ENCODE assay signal across 27 cellular contexts in genomic region chr3:123372789-123373534, GRCh38.
DNase-seq lines count a peak whose midpoint lies in the region; ATAC-seq and TF ChIP-seq lines count a peak whose summit lies in the region.
"Had no signal": no experiment of that assay in that cellular context is flagged by ENCODE, and none has a peak within 500 bp of the region (broad histone marks: within the 10 kb centered on the region; RNA-seq: fewer than 3 reads in every experiment).

No MANE protein-coding gene starts in this region.

- no peaks in the 10 kb centered on the region for H3K4me1 Mint-ChIP-seq in activated CD4-positive, alpha-beta T cell treated with anti-CD3 and anti-CD28 coated beads, Interleukin-2, amount 10 ng/mL, durations not matched to agents 24 days and 14 days
- H3K4me1 Mint-ChIP-seq: activated CD4-positive, alpha-beta T cell treated with anti-CD3 and anti-CD28 coated beads for 36 hours; naive thymus-derived CD8-positive, alpha-beta T cell had no signal

- TF ChIP-seq CTCF in epithelial cell of esophagus (IDR thresholded peaks at IDR 0.05; ENCODE audit: insufficient read depth, low read depth, low read length, missing control alignments) (no peak), thoracic aorta (IDR thresholded peaks at IDR 0.05) (no peak)

- H3K27me3 ChIP-seq in thoracic aorta (replicated peaks; ENCODE audit: insufficient read depth): no peaks in the 10 kb centered on the region
- H3K27me3 ChIP-seq: dorsolateral prefrontal cortex, ovary had no signal

- intact Hi-C loops in activated CD4-positive, alpha-beta T cell treated with anti-CD3 and anti-CD28 coated beads, Interleukin-2, amount 10 ng/mL, durations not matched to agents 24 days and 14 days (cut with micrococcal nuclease): no loop called here

- no peaks in the 10 kb centered on the region for H3K9me3 Mint-ChIP-seq in activated CD4-positive, alpha-beta T cell treated with anti-CD3 and anti-CD28 coated beads, Interleukin-2, amount 10 ng/mL, durations not matched to agents 24 days and 14 days
- H3K9me3 Mint-ChIP-seq: T-helper 1 cell treated with Interleukin-12 subunit alpha and Interleukin-12 subunit beta and Interleukin-4 antibody, amounts not matched to agents 30 μg/mL and 1 μg/mL, for 36 hours had no signal

- H3K4me1 ChIP-seq in thoracic aorta (ENCODE audit: control insufficient read depth in 1 of 2, low read depth in 2 of 2): peaks cover 30 to 96% of the 10 kb centered on the region in 2 donors

- peaks cover 1% of the 10 kb centered on the region for H3K27me3 Mint-ChIP-seq in activated CD4-positive, alpha-beta T cell treated with anti-CD3 and anti-CD28 coated beads, Interleukin-2, amount 10 ng/mL, durations not matched to agents 24 days and 14 days

- H3K36me3 ChIP-seq in thoracic aorta: no peaks in the 10 kb centered on the region
- H3K36me3 ChIP-seq: ovary had no signal

- no peaks in the 10 kb centered on the region for H3K36me3 Mint-ChIP-seq in activated CD4-positive, alpha-beta T cell treated with anti-CD3 and anti-CD28 coated beads, Interleukin-2, amount 10 ng/mL, durations not matched to agents 24 days and 14 days (ENCODE audit: low read depth)
- H3K36me3 Mint-ChIP-seq: CD8-positive, alpha-beta T cell; naive thymus-derived CD8-positive, alpha-beta T cell had no signal

- DNase-seq in DMS 273 (lab: John Stamatoyannopoulos, UW; ENCODE audit: unreplicated experiment) (peak; percentile 69), DMS 273 treated with DMSO at 0.1 percent for 48 hours (lab: John Stamatoyannopoulos, UW) (no peak), epithelial cell of esophagus (ENCODE audit: low read depth) (peak; percentile 23), left kidney (ENCODE audit: low read depth, low spot score) (peak; percentile 48), thoracic aorta (ENCODE audit: low spot score) (no peak), AG08395 (ENCODE audit: low spot score) (no peak)
- no peak for DNase-seq in activated CD4-positive, alpha-beta T cell treated with anti-CD3 and anti-CD28 coated beads, Interleukin-2, amount 10 ng/mL, durations not matched to agents 24 days and 14 days
- DNase-seq: activated CD4-positive, alpha-beta T cell treated with anti-CD3 and anti-CD28 coated beads for 36 hours; activated naive CD4-positive, alpha-beta T cell treated with Interleukin-2 at 50 U/mL for 16 hours; activated T-cell treated with anti-CD3 and anti-CD28 coated beads, Interleukin-2, amount 50 U/mL, for 48 hours; CD8-positive, alpha-beta T cell; central memory CD4-positive, alpha-beta T cell; DMS53; foreskin melanocyte; GDM1; H9; KG1; mesendoderm; NCI-H1436 treated with DMSO at 0.1 percent for 48 hours; NCI-H2227 treated with DMSO at 0.1 percent for 48 hours had no signal

- H3K4me3 Mint-ChIP-seq in activated CD4-positive, alpha-beta T cell treated with anti-CD3 and anti-CD28 coated beads, Interleukin-2, amount 10 ng/mL, durations not matched to agents 24 days and 14 days: no peak overlapping the region
- H3K4me3 Mint-ChIP-seq: activated CD4-positive, alpha-beta T cell treated with anti-CD3 and anti-CD28 coated beads for 36 hours; CD8-positive, alpha-beta T cell; H9; naive thymus-derived CD8-positive, alpha-beta T cell; T-helper 1 cell treated with Interleukin-12 subunit alpha and Interleukin-12 subunit beta and Interleukin-4 antibody, amounts not matched to agents 30 μg/mL and 1 μg/mL, for 36 hours had no signal

- peak overlapping the region; percentile 77 to 95 for H3K27ac ChIP-seq in thoracic aorta
- H3K27ac ChIP-seq: 22Rv1, epithelial cell of prostate, ovary had no signal

- no peaks in the 10 kb centered on the region for H3K9me3 ChIP-seq in thoracic aorta
- H3K9me3 ChIP-seq: ovary had no signal

- H3K27ac Mint-ChIP-seq in activated CD4-positive, alpha-beta T cell treated with anti-CD3 and anti-CD28 coated beads, Interleukin-2, amount 10 ng/mL, durations not matched to agents 24 days and 14 days: no peak overlapping the region
- H3K27ac Mint-ChIP-seq: activated CD4-positive, alpha-beta T cell treated with anti-CD3 and anti-CD28 coated beads for 36 hours; CD8-positive, alpha-beta T cell; H9; T-helper 1 cell treated with Interleukin-12 subunit alpha and Interleukin-12 subunit beta and Interleukin-4 antibody, amounts not matched to agents 30 μg/mL and 1 μg/mL, for 36 hours had no signal

- H3K4me3 ChIP-seq in epithelial cell of esophagus (ENCODE audit: low read length): no peak overlapping the region
- H3K4me3 ChIP-seq in thoracic aorta: no peak overlapping the region
- H3K4me3 ChIP-seq: dorsolateral prefrontal cortex, ovary had no signal

- ATAC-seq in thoracic aorta (ENCODE audit: insufficient number of reproducible peaks, low FRiP score, low read depth) (no peak), GM21360 (IDR thresholded peaks at IDR 0.05; ENCODE audit: unreplicated experiment) (no peak)
- ATAC-seq: activated CD4-positive, alpha-beta T cell treated with anti-CD3 and anti-CD28 coated beads for 36 hours; CD8-positive, alpha-beta T cell; naive thymus-derived CD8-positive, alpha-beta T cell had no signal

Comparison
In these comparisons a context has a peak if more than half of its experiments do, and no peak if none do; other contexts are left out.
1. DNase-seq: peak in DMS 273 (single experiment), epithelial cell of esophagus (single experiment) and left kidney (single experiment); none in DMS 273 treated with DMSO at 0.1 percent for 48 hours (single experiment), thoracic aorta (single experiment), AG08395 (single experiment) and activated CD4-positive, alpha-beta T cell treated with anti-CD3 and anti-CD28 coated beads, Interleukin-2, amount 10 ng/mL, durations not matched to agents 24 days and 14 days (single experiment).